In genomic region chr1:116712510-116712909, GRCh38 we compare ENCODE assay signal across 27 cellular contexts. TPM values are rescaled to one million over a fixed set of nuclear protein-coding genes. Genes with fewer than 3 reads are reported as not detected.
DNase-seq lines count a peak whose midpoint lies in the region; ATAC-seq and TF ChIP-seq lines count a peak whose summit lies in the region.
"Had no signal": no experiment of that assay in that cellular context is flagged by ENCODE, and none has a peak within 500 bp of the region (broad histone marks: within the 10 kb centered on the region; RNA-seq: fewer than 3 reads in every experiment).

No MANE protein-coding gene starts in this region.

- DNase-seq in CD14-positive monocyte (ENCODE audit: low spot score) (no peak), H7 (peak; percentile 47), WTC11 (ENCODE audit: low spot score) (peak; percentile 20), iPS DF 6.9 (ENCODE audit: low read depth, low spot score) (peak; percentile 33), NCI-H2081 treated with DMSO at 0.1 percent for 48 hours (lab: John Stamatoyannopoulos, UW) (no peak)
- no peak for DNase-seq in activated CD4-positive, CD25-positive, alpha-beta regulatory T cell (lab: John Stamatoyannopoulos, UW)
- DNase-seq: activated T-cell treated with anti-CD3 and anti-CD28 coated beads, Interleukin-2, amount 50 U/mL, for 24 hours; colonic mucosa; DMS153; effector memory CD8-positive, alpha-beta T cell; foreskin fibroblast; GDM1; heart right ventricle; left ventricle myocardium inferior; NCI-H1694 treated with DMSO at 0.1 percent for 48 hours; right lobe of liver; stimulated activated CD4-positive, alpha-beta T cell treated with anti-CD3 and anti-CD28 coated beads, Interleukin-2, amount 100 ng/mL, for 48 hours; substantia nigra; T-cell had no signal

- no peak overlapping the region for H3K27ac Mint-ChIP-seq in CD14-positive monocyte
- H3K27ac Mint-ChIP-seq in WTC11, result peak overlapping the region; percentile 96
- H3K27ac Mint-ChIP-seq: activated T-cell treated with anti-CD3 and anti-CD28 coated beads, Interleukin-2, amount 50 U/mL, for 24 hours; effector memory CD8-positive, alpha-beta T cell; progenitor cell of endocrine pancreas; T-cell; type B pancreatic cell had no signal

- no peaks in the 10 kb centered on the region for H3K36me3 Mint-ChIP-seq in CD14-positive monocyte
- peaks cover 20% of the 10 kb centered on the region for H3K36me3 Mint-ChIP-seq in WTC11
- H3K36me3 Mint-ChIP-seq: T-cell, type B pancreatic cell had no signal

- H3K4me3 Mint-ChIP-seq in CD14-positive monocyte (peak overlapping the region; percentile 35 to 61), WTC11 (peak overlapping the region; percentile 44)
- H3K4me3 Mint-ChIP-seq: activated T-cell treated with anti-CD3 and anti-CD28 coated beads, Interleukin-2, amount 50 U/mL, for 24 hours; effector memory CD8-positive, alpha-beta T cell; T-cell; type B pancreatic cell had no signal

- TF ChIP-seq CTCF in CD14-positive monocyte (IDR thresholded peaks at IDR 0.05), result no peak
- TF ChIP-seq CTCF in WTC11 (IDR thresholded peaks at IDR 0.05), result no peak

- no CpG with 5 or more reads among the region's 6 CpGs for WGBS in iPS DF 6.9 (ENCODE audit: insufficient coverage, insufficient read length)

- H3K27me3 Mint-ChIP-seq in CD14-positive monocyte (ENCODE audit: low read depth in 3 of 3) (peaks cover 2 to 6% (median 4%) of the 10 kb centered on the region in 3 donors), WTC11 (ENCODE audit: low read depth) (no peaks in the 10 kb centered on the region; the same call in 1 of the 2 replicates)
- H3K27me3 Mint-ChIP-seq: activated T-cell treated with anti-CD3 and anti-CD28 coated beads, Interleukin-2, amount 50 U/mL, for 24 hours; type B pancreatic cell had no signal

- intact Hi-C loops in CD14-positive monocyte (cut with micrococcal nuclease), result no loop called here

- peak; percentile 75 for ATAC-seq in WTC11
- no peak for ATAC-seq in HG03342 (IDR thresholded peaks at IDR 0.05; ENCODE audit: unreplicated experiment)
- ATAC-seq: effector memory CD8-positive, alpha-beta T cell; esophagus mucosa; heart right ventricle; right lobe of liver; T-cell had no signal

- peaks cover 6% of the 10 kb centered on the region for H3K4me1 Mint-ChIP-seq in CD14-positive monocyte
- peaks cover 60% of the 10 kb centered on the region for H3K4me1 Mint-ChIP-seq in WTC11
- H3K4me1 Mint-ChIP-seq: T-cell had no signal

- H3K36me3 ChIP-seq in H7 (replicated peaks; ENCODE audit: control insufficient read depth, insufficient read depth, low read length) (no peaks in the 10 kb centered on the region), iPS DF 6.9 (ENCODE audit: control insufficient read depth, insufficient read depth, low read length) (no peaks in the 10 kb centered on the region)
- H3K36me3 ChIP-seq: breast epithelium, colonic mucosa, heart right ventricle, left ventricle myocardium inferior, right lobe of liver, SJSA1 had no signal

- CTCF ChIA-PET in WTC11 (lab: Charles Lee), result interaction anchor here (0.6 to 1.4 kb wide), 6 partner anchors 13 to 138 kb away, joined by 3 to 6 read pairs (median 4); no protein-coding TSS in a partner anchor

- H3K27me3 ChIP-seq in H7 (ENCODE audit: control insufficient read depth, insufficient read depth, low read length), result no peaks in the 10 kb centered on the region; the same call in 1 of the 2 replicates
- H3K27me3 ChIP-seq in iPS DF 6.9 (ENCODE audit: control insufficient read depth, insufficient read depth, low read length), result no peaks in the 10 kb centered on the region
- H3K27me3 ChIP-seq: breast epithelium, colonic mucosa, right lobe of liver, SJSA1 had no signal

- no peaks in the 10 kb centered on the region for H3K9me3 ChIP-seq in iPS DF 6.9 (ENCODE audit: control insufficient read depth, insufficient read depth, low read length)
- H3K9me3 ChIP-seq: breast epithelium, colonic mucosa, heart right ventricle, left ventricle myocardium inferior, right lobe of liver, SJSA1 had no signal

- POLR2A ChIA-PET in WTC11 (lab: Charles Lee), result no interaction called here

- H3K9me3 Mint-ChIP-seq in CD14-positive monocyte, result peaks cover 0 to 3% (median 0%) of the 10 kb centered on the region in 7 donors
- H3K9me3 Mint-ChIP-seq in WTC11, result peaks cover 31% of the 10 kb centered on the region
- H3K9me3 Mint-ChIP-seq: activated T-cell treated with anti-CD3 and anti-CD28 coated beads, Interleukin-2, amount 50 U/mL, for 24 hours; effector memory CD8-positive, alpha-beta T cell; T-cell; type B pancreatic cell had no signal

- peaks cover 4% of the 10 kb centered on the region for H3K4me1 ChIP-seq in iPS DF 6.9 (ENCODE audit: control insufficient read depth, insufficient read depth, low read length)
- H3K4me1 ChIP-seq: breast epithelium, colonic mucosa, right lobe of liver, SJSA1 had no signal

- H3K27ac ChIP-seq in iPS DF 6.9 (ENCODE audit: low read length), result peak overlapping the region; percentile 60
- H3K27ac ChIP-seq: breast epithelium, colonic mucosa, heart right ventricle, HL-60, left ventricle myocardium inferior, right lobe of liver, SJSA1 had no signal

- H3K4me3 ChIP-seq in H7 (ENCODE audit: insufficient read depth, low read depth, low read length) (no peak overlapping the region), iPS DF 6.9 (ENCODE audit: low read length) (no peak overlapping the region)
- H3K4me3 ChIP-seq: breast epithelium, colonic mucosa, heart right ventricle, left ventricle myocardium inferior, right lobe of liver, SJSA1 had no signal

TF ChIP-seq in WTC11, 78 proteins besides CTCF, POLR2A, EP300 and RAD21:
- TF ChIP-seq USF2 (CRISPR knock-in tag; IDR thresholded peaks at IDR 0.05), result 0 out of 2 replicates have a peak, but pooled peaks have one; percentile 4
- 0 out of 2 replicates have a peak, but pooled peaks have one; percentile 32 for TF ChIP-seq ZNF423 (CRISPR knock-in tag; IDR thresholded peaks at IDR 0.05)
- TF ChIP-seq NR1H2 (CRISPR knock-in tag; IDR thresholded peaks at IDR 0.05), result no peak
- no peak for TF ChIP-seq SP1 (CRISPR knock-in tag; conservative IDR thresholded peaks at IDR 0.05)
- no peak for TF ChIP-seq ZNF121 (CRISPR knock-in tag; IDR thresholded peaks at IDR 0.05)

RNA-seq across cellular contexts. Expression of gene CD2, which starts 41.7 kb away (rescaled TPM):
- 1 to 10 TPM; 2.1 to 3.6 TPM for polyA plus RNA-seq in CD14-positive monocyte
- total RNA-seq in H7 (2014; rRNA removed; shearing (Covaris generic)), result not detected in 2 replicates
- total RNA-seq in WTC11 (2021), result 0.13 to 0.44 TPM (median 0.32 TPM) in 3 replicates
- total RNA-seq: progenitor cell of endocrine pancreas, SJSA1 had no signal
- polyA plus RNA-seq: BJ had no signal

RNA-seq across cellular contexts. Expression of gene IGSF3, which starts 45.0 kb away (rescaled TPM):
- polyA plus RNA-seq in CD14-positive monocyte, result under 1 TPM in 1 of 2 donors, not detected in 1; 0.07 TPM
- total RNA-seq in H7 (2014; rRNA removed; shearing (Covaris generic)), result 58.7 and 69.0 TPM in 2 replicates
- total RNA-seq in WTC11 (2021), result 31.7 to 32.4 TPM (median 32.1 TPM) in 3 replicates

Comparison
In these comparisons a context has a peak if more than half of its experiments do, and no peak if none do; other contexts are left out.
1. DNase-seq: peak in H7 (single experiment), WTC11 (single experiment) and iPS DF 6.9 (single experiment); none in CD14-positive monocyte (single experiment), activated CD4-positive, CD25-positive, alpha-beta regulatory T cell (0 of 4) and NCI-H2081 treated with DMSO at 0.1 percent for 48 hours (single experiment).